8 cellular contexts compared by ENCODE assay signal in genomic region chr12:92502417-92503028, GRCh38.
A peak's percentile ranks its signal among the peaks of the same experiment; 100 is the strongest.
DNase-seq lines count a peak whose midpoint lies in the region; ATAC-seq and TF ChIP-seq lines count a peak whose summit lies in the region.

No MANE protein-coding gene starts in this region.

- H3K4me3 Mint-ChIP-seq in activated naive CD8-positive, alpha-beta T cell treated with anti-CD3 and anti-CD28 coated beads for 36 hours: no peak overlapping the region

- H3K27ac ChIP-seq in HL-60 (replicated peaks) (no peak overlapping the region), muscle layer of duodenum (ENCODE audit: low read length) (peak overlapping the region; percentile 70), aorta (ENCODE audit: low read depth in 1 of 2, low read length in 2 of 2) (no peak overlapping the region)

- H3K4me1 ChIP-seq in muscle layer of duodenum (ENCODE audit: control insufficient read depth in 1 of 2, insufficient read depth in 2 of 2, low read length in 2 of 2) (peaks cover 24 to 25% of the 10 kb centered on the region in 2 donors), aorta (ENCODE audit: control insufficient read depth in 1 of 2, insufficient read depth in 2 of 2, low read length in 2 of 2) (peaks cover 0 to 2% of the 10 kb centered on the region in 2 donors)

- H3K27ac Mint-ChIP-seq in activated naive CD8-positive, alpha-beta T cell treated with anti-CD3 and anti-CD28 coated beads for 36 hours: peak overlapping the region; percentile 85

- peak; percentile 56 for TF ChIP-seq CTCF in HL-60 (IDR thresholded peaks at IDR 0.05; ENCODE audit: insufficient read depth, low read length)

- intact Hi-C loops in aorta (cut with DNase I): loop anchor here in 1 of 2 donors (10.0 kb wide), 1 partner anchor 358 kb away; the partner anchor contains the start of gene BTG1

- H3K27me3 Mint-ChIP-seq in activated naive CD8-positive, alpha-beta T cell treated with anti-CD3 and anti-CD28 coated beads for 36 hours: no peaks in the 10 kb centered on the region

- H3K9me3 ChIP-seq in muscle layer of duodenum (ENCODE audit: control insufficient read depth in 1 of 2, low read length in 2 of 2) (no peaks in the 10 kb centered on the region), aorta (ENCODE audit: control insufficient read depth, low read length) (no peaks in the 10 kb centered on the region)

- peak; percentile 35 to 72 for DNase-seq in HL-60 (ENCODE audit: low read depth in 1 of 2, low spot score in 1 of 2)
- DNase-seq in activated naive CD8-positive, alpha-beta T cell treated with anti-CD3 and anti-CD28 coated beads for 36 hours: no peak
- DNase-seq in aorta: no peak
- no peak for DNase-seq in occipital lobe (lab: John Stamatoyannopoulos, UW)
- no peak for DNase-seq in SHP77 treated with DMSO at 0.1 percent for 48 hours (lab: John Stamatoyannopoulos, UW)

- ATAC-seq in GM18499 (IDR thresholded peaks at IDR 0.05; ENCODE audit: insufficient read depth, unreplicated experiment): peak; percentile 36
- ATAC-seq in GM21526 (IDR thresholded peaks at IDR 0.05; ENCODE audit: low FRiP score, unreplicated experiment): peak; percentile 46
- ATAC-seq in aorta (ENCODE audit: low FRiP score): no peak

- H3K4me3 ChIP-seq in HL-60 (replicated peaks; ENCODE audit: insufficient read depth, low read length): no peak overlapping the region
- no peak overlapping the region for H3K4me3 ChIP-seq in muscle layer of duodenum (ENCODE audit: low read depth in 1 of 2, low read length in 2 of 2)
- no peak overlapping the region for H3K4me3 ChIP-seq in aorta (ENCODE audit: low read length in 2 of 2)

- 88 to 91% methylated on average over 3 of the region's 3 CpGs for WGBS in aorta, 2 donors

- peaks cover 4% of the 10 kb centered on the region for H3K9me3 Mint-ChIP-seq in activated naive CD8-positive, alpha-beta T cell treated with anti-CD3 and anti-CD28 coated beads for 36 hours

- H3K36me3 Mint-ChIP-seq in activated naive CD8-positive, alpha-beta T cell treated with anti-CD3 and anti-CD28 coated beads for 36 hours: peaks cover 10% of the 10 kb centered on the region

- peaks cover 48% of the 10 kb centered on the region for H3K4me1 Mint-ChIP-seq in activated naive CD8-positive, alpha-beta T cell treated with anti-CD3 and anti-CD28 coated beads for 36 hours

- H3K27me3 ChIP-seq in HL-60 (ENCODE audit: insufficient read depth, poor library complexity, severe bottlenecking) (no peaks in the 10 kb centered on the region), muscle layer of duodenum (ENCODE audit: low read depth, low read length) (no peaks in the 10 kb centered on the region), aorta (ENCODE audit: control insufficient read depth in 1 of 2, insufficient read depth in 2 of 2, low read length in 1 of 2) (no peaks in the 10 kb centered on the region)

- H3K36me3 ChIP-seq in muscle layer of duodenum (ENCODE audit: control insufficient read depth in 1 of 2, insufficient read depth in 2 of 2, low read length in 2 of 2): no peaks in the 10 kb centered on the region
- no peaks in the 10 kb centered on the region for H3K36me3 ChIP-seq in aorta (ENCODE audit: control insufficient read depth in 1 of 2, insufficient read depth in 2 of 2, low read length in 1 of 2)

Comparison
In these comparisons a context has a peak if more than half of its experiments do, and no peak if none do; other contexts are left out.
1. DNase-seq: peak in HL-60 (2 of 2); none in activated naive CD8-positive, alpha-beta T cell treated with anti-CD3 and anti-CD28 coated beads for 36 hours (single experiment), aorta (0 of 2), occipital lobe (single experiment) and SHP77 treated with DMSO at 0.1 percent for 48 hours (single experiment).